In the genomic region with DNA sequence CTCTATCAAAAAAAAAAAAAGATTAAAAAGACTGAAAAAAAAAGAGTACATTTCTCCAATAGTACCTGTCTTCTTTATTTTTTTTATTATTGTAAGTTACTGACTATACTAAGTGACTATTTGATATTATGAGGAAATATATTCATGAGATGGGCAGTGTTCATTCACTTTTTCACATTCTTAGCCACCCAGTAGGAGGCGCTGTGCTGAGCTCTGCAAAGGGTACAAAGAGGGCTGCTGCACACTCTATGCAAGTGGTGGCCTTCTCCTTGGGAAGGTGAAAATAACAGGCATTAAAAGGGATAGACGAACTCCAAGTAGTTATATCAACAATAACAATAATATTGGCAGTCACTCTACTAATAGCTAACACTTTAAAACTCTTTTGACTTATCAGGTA, we compare ENCODE assay signal across 13 cellular contexts.
A peak's percentile ranks its signal among the peaks of the same experiment; 100 is the strongest.
DNase-seq lines count a peak whose midpoint lies in the region; ATAC-seq and TF ChIP-seq lines count a peak whose summit lies in the region.
"Had no signal": no experiment of that assay in that cellular context is flagged by ENCODE, and none has a peak within 500 bp of the region (broad histone marks: within the 10 kb centered on the region; RNA-seq: fewer than 3 reads in every experiment).

No MANE protein-coding gene starts in this region.

- no peaks in the 10 kb centered on the region for H3K4me1 Mint-ChIP-seq in activated T-helper 2 cell treated with anti-CD3 and anti-CD28 coated beads, Interferon-gamma antibody, Interleukin-2, Interleukin-4, amounts not matched to agents 10 μg/mL and 5 μg/mL and 100 μg/mL, durations not matched to agents 14 hours and 24 hours and 36 hours (ENCODE audit: low read depth)

- H3K36me3 Mint-ChIP-seq in activated T-helper 2 cell treated with anti-CD3 and anti-CD28 coated beads, Interferon-gamma antibody, Interleukin-2, Interleukin-4, amounts not matched to agents 10 μg/mL and 5 μg/mL and 100 μg/mL, durations not matched to agents 14 hours and 24 hours and 36 hours (ENCODE audit: low read depth) = no peaks in the 10 kb centered on the region

- no peak overlapping the region for H3K27ac Mint-ChIP-seq in activated T-helper 2 cell treated with anti-CD3 and anti-CD28 coated beads, Interferon-gamma antibody, Interleukin-2, Interleukin-4, amounts not matched to agents 10 μg/mL and 5 μg/mL and 100 μg/mL, durations not matched to agents 14 hours and 24 hours and 36 hours

- peak; percentile 4 for DNase-seq in BE2C
- DNase-seq in epithelial cell of proximal tubule (ENCODE audit: low read depth) = no peak
- no peak for DNase-seq in activated T-helper 2 cell treated with anti-CD3 and anti-CD28 coated beads, Interferon-gamma antibody, Interleukin-2, Interleukin-4, amounts not matched to agents 10 μg/mL and 5 μg/mL and 100 μg/mL, durations not matched to agents 14 hours and 24 hours and 36 hours (ENCODE audit: low spot score)
- DNase-seq in SHP77 treated with DMSO at 0.1 percent for 48 hours (lab: John Stamatoyannopoulos, UW) = no peak
- DNase-seq: NCI-H510A, psoas muscle, upper lobe of left lung had no signal

- no peak for ATAC-seq in HG03108 (IDR thresholded peaks at IDR 0.05; ENCODE audit: unreplicated experiment)
- ATAC-seq in HG03432 (IDR thresholded peaks at IDR 0.05; ENCODE audit: unreplicated experiment) = no peak
- ATAC-seq: psoas muscle had no signal

- no peaks in the 10 kb centered on the region for H3K4me1 ChIP-seq in BE2C
- H3K4me1 ChIP-seq: psoas muscle, upper lobe of left lung had no signal

- intact Hi-C loops in activated T-helper 2 cell treated with anti-CD3 and anti-CD28 coated beads, Interferon-gamma antibody, Interleukin-2, Interleukin-4, amounts not matched to agents 10 μg/mL and 5 μg/mL and 100 μg/mL, durations not matched to agents 14 hours and 24 hours and 36 hours (cut with micrococcal nuclease) = no loop called here

- no peaks in the 10 kb centered on the region for H3K36me3 ChIP-seq in BE2C
- H3K36me3 ChIP-seq: cardiac muscle cell, upper lobe of left lung had no signal

- H3K27me3 Mint-ChIP-seq in activated T-helper 2 cell treated with anti-CD3 and anti-CD28 coated beads, Interferon-gamma antibody, Interleukin-2, Interleukin-4, amounts not matched to agents 10 μg/mL and 5 μg/mL and 100 μg/mL, durations not matched to agents 14 hours and 24 hours and 36 hours (ENCODE audit: low read depth) = no peaks in the 10 kb centered on the region

- H3K4me3 Mint-ChIP-seq in activated T-helper 2 cell treated with anti-CD3 and anti-CD28 coated beads, Interferon-gamma antibody, Interleukin-2, Interleukin-4, amounts not matched to agents 10 μg/mL and 5 μg/mL and 100 μg/mL, durations not matched to agents 14 hours and 24 hours and 36 hours (ENCODE audit: low read depth) = no peak overlapping the region

- H3K9me3 Mint-ChIP-seq in activated T-helper 2 cell treated with anti-CD3 and anti-CD28 coated beads, Interferon-gamma antibody, Interleukin-2, Interleukin-4, amounts not matched to agents 10 μg/mL and 5 μg/mL and 100 μg/mL, durations not matched to agents 14 hours and 24 hours and 36 hours = no peaks in the 10 kb centered on the region

- no peak overlapping the region for H3K4me3 ChIP-seq in BE2C (ENCODE audit: low read depth, low read length)
- H3K4me3 ChIP-seq in GM12875 (ENCODE audit: low read depth, low read length) = no peak overlapping the region
- H3K4me3 ChIP-seq in epithelial cell of proximal tubule (ENCODE audit: low read depth, low read length) = no peak overlapping the region
- H3K4me3 ChIP-seq: cardiac muscle cell, lung, psoas muscle, upper lobe of left lung had no signal

- no peaks in the 10 kb centered on the region for H3K27me3 ChIP-seq in BE2C
- H3K27me3 ChIP-seq: cardiac muscle cell, upper lobe of left lung had no signal

- TF ChIP-seq CTCF in BE2C (IDR thresholded peaks at IDR 0.05; ENCODE audit: low read depth, low read length) (peak; percentile 14; the same call in 1 of the 2 replicates), GM12875 (IDR thresholded peaks at IDR 0.05; ENCODE audit: borderline replicate concordance, insufficient read depth, low read depth, low read length) (peak; percentile 76), LNCAP (IDR thresholded peaks at IDR 0.05) (peak; percentile 24; the same call in 1 of the 2 replicates), epithelial cell of proximal tubule (conservative IDR thresholded peaks at IDR 0.05; ENCODE audit: low read depth, low read length) (peak; percentile 70)

- no peaks in the 10 kb centered on the region for H3K9me3 ChIP-seq in BE2C
- H3K9me3 ChIP-seq: psoas muscle, upper lobe of left lung had no signal

Comparison
In these comparisons a context has a peak if more than half of its experiments do, and no peak if none do; other contexts are left out.
1. CTCF ChIP-seq: peak in every context shown above with its lines; median percentile 76 in GM12875; 70 in epithelial cell of proximal tubule; 24 in LNCAP; 14 in BE2C.